In genomic region chr5:10582512-10582897, GRCh38 we compare ENCODE assay signal across 1 cellular context.
TF ChIP-seq lines count a peak whose summit lies in the region.

No MANE protein-coding gene starts in this region.

TF ChIP-seq in H1, 55 proteins besides CTCF, POLR2A, EP300 and RAD21:
- no peak for TF ChIP-seq TCF12 (IDR thresholded peaks at IDR 0.05; ENCODE audit: low read depth, low read length)
- no peak for TF ChIP-seq USF2 (IDR thresholded peaks at IDR 0.05; ENCODE audit: low read length)
- no peak for TF ChIP-seq YY1 (IDR thresholded peaks at IDR 0.05; ENCODE audit: low read depth, low read length)
- no peak for TF ChIP-seq GTF2F1 (IDR thresholded peaks at IDR 0.05; ENCODE audit: borderline replicate concordance, low read depth, low read length)
- no peak for TF ChIP-seq CTBP2 (IDR thresholded peaks at IDR 0.05; ENCODE audit: borderline replicate concordance, insufficient read depth, insufficient read length, low read length)
- no peak for TF ChIP-seq KDM5A (IDR thresholded peaks at IDR 0.05; ENCODE audit: low read length)
- TF ChIP-seq ASH2L (IDR thresholded peaks at IDR 0.05; ENCODE audit: low read length) = no peak
- no peak for TF ChIP-seq HDAC2 (IDR thresholded peaks at IDR 0.05; ENCODE audit: borderline replicate concordance in 1 of 2, low read depth in 2 of 2, low read length in 2 of 2)
- TF ChIP-seq SP2 (IDR thresholded peaks at IDR 0.05; ENCODE audit: low read length) = no peak
- no peak for TF ChIP-seq ATF3 (IDR thresholded peaks at IDR 0.05; ENCODE audit: insufficient read depth, low read depth, low read length)
- TF ChIP-seq ZNF274 (IDR thresholded peaks at IDR 0.05; ENCODE audit: borderline replicate concordance, extremely low read depth, low read length) = no peak
- no peak for TF ChIP-seq CHD1 (IDR thresholded peaks at IDR 0.05; ENCODE audit: low read depth, low read length)
- TF ChIP-seq KDM1A (IDR thresholded peaks at IDR 0.05; ENCODE audit: borderline replicate concordance, low read length) = no peak
